8 cellular contexts compared by ENCODE assay signal in genomic region chr11:64343740-64344133, GRCh38. TPM values are rescaled to one million over a fixed set of nuclear protein-coding genes. Genes with fewer than 3 reads are reported as not detected.
A peak's percentile ranks its signal among the peaks of the same experiment; 100 is the strongest.
DNase-seq lines count a peak whose midpoint lies in the region; ATAC-seq and TF ChIP-seq lines count a peak whose summit lies in the region.
"Had no signal": no experiment of that assay in that cellular context is flagged by ENCODE, and none has a peak within 500 bp of the region (broad histone marks: within the 10 kb centered on the region; RNA-seq: fewer than 3 reads in every experiment).

No MANE protein-coding gene starts in this region.

- H3K27ac ChIP-seq in DND-41 (ENCODE audit: low read length): no peak overlapping the region
- H3K27ac ChIP-seq in HCT116 (ENCODE audit: low read depth, low read length): no peak overlapping the region

- no peak for TF ChIP-seq RAD21 in HCT116 (IDR thresholded peaks at IDR 0.05; ENCODE audit: low read depth)

- H3K9me3 Mint-ChIP-seq in activated naive CD4-positive, alpha-beta T cell treated with anti-CD3 and anti-CD28 coated beads, Interleukin-2, amount 50 U/mL, for 72 hours: no peaks in the 10 kb centered on the region

- DNase-seq in DND-41 (peak; percentile 38), HCT116 (ENCODE audit: low read depth, low spot score) (no peak), astrocyte of the hippocampus (ENCODE audit: low read depth, low spot score) (peak; percentile 20), lung microvascular endothelial cell (ENCODE audit: low read depth in 2 of 2) (peak; percentile 21 to 39), GM19238 (ENCODE audit: insufficient read length, low spot score) (no peak)
- no peak for DNase-seq in activated naive CD4-positive, alpha-beta T cell treated with anti-CD3 and anti-CD28 coated beads, Interleukin-2, amount 50 U/mL, for 72 hours (ENCODE audit: low spot score in 2 of 2)
- DNase-seq: stimulated activated CD8-positive, alpha-beta memory T cell treated with anti-CD3 and anti-CD28 coated beads, Interleukin-4, amount 100 ng/mL, for 48 hours had no signal

- H3K9me3 ChIP-seq in DND-41 (ENCODE audit: insufficient read depth, low read length, severe bottlenecking) (no peaks in the 10 kb centered on the region), HCT116 (ENCODE audit: control insufficient read depth in 1 of 2, insufficient read depth in 1 of 2, low read depth in 1 of 2, low read length in 2 of 2) (no peaks in the 10 kb centered on the region)

- H3K9me2 ChIP-seq in HCT116 (ENCODE audit: insufficient read depth): no peaks in the 10 kb centered on the region

- CTCF ChIA-PET in HCT116 (lab: Charles Lee): interaction anchor here (1.8 to 3.9 kb wide), 3 partner anchors 11 to 26 kb away, joined by 16 to 46 read pairs (median 27); partner anchors contain the start of genes PRDX5 and TRMT112

- TF ChIP-seq CTCF in DND-41 (IDR thresholded peaks at IDR 0.05; ENCODE audit: borderline replicate concordance, extremely low read depth, low read length, poor library complexity, severe bottlenecking) (peak; percentile 61), HCT116 (IDR thresholded peaks at IDR 0.05 in 2 of 3, conservative IDR thresholded peaks at IDR 0.05 in 1 of 3; ENCODE audit: borderline replicate concordance in 1 of 3, insufficient read depth in 1 of 3, low read depth in 2 of 3, low read length in 2 of 3) (peak in 2 of 3 experiments; percentile 35 to 55; a peak in 4 of 6 replicates)

- peaks cover 11% of the 10 kb centered on the region for H3K4me1 ChIP-seq in DND-41 (ENCODE audit: insufficient read depth, low read length)
- peaks cover 14 to 39% of the 10 kb centered on the region in 2 experiments for H3K4me1 ChIP-seq in HCT116 (ENCODE audit: control insufficient read depth in 1 of 2, insufficient read depth in 2 of 2, low read length in 2 of 2)

- H4K20me1 ChIP-seq in DND-41 (ENCODE audit: insufficient read depth, low read length) (no peaks in the 10 kb centered on the region; the same call in 1 of the 2 replicates), HCT116 (ENCODE audit: insufficient read depth) (no peaks in the 10 kb centered on the region)

- intact Hi-C loops in HCT116 (cut with micrococcal nuclease): loop anchor here (5.0 kb wide), 1 partner anchor 36 kb away; the partner anchor contains the start of gene ESRRA

- no peaks in the 10 kb centered on the region for H3K36me3 ChIP-seq in DND-41 (ENCODE audit: insufficient read depth, low read length)
- H3K36me3 ChIP-seq in HCT116 (ENCODE audit: control insufficient read depth in 1 of 2, insufficient read depth in 2 of 2, low read length in 2 of 2): no peaks in the 10 kb centered on the region

- RAD21 ChIA-PET in HCT116 (lab: Charles Lee; ENCODE audit: low non-redundant PET in 1 of 2, low total read pairs in 2 of 2, uncharacterized antibody in 2 of 2, unreplicated experiment in 2 of 2): interaction anchor here in 1 of 2 experiments (0.6 kb wide), 1 partner anchor 139 kb away, joined by 4 read pairs; no protein-coding TSS in a partner anchor

- H3K9ac ChIP-seq in DND-41 (ENCODE audit: low read depth, low read length): no peak overlapping the region
- H3K9ac ChIP-seq in HCT116 (ENCODE audit: low read length): no peak overlapping the region

- no peak overlapping the region for H2AFZ ChIP-seq in DND-41 (ENCODE audit: low read depth, low read length)
- H2AFZ ChIP-seq in HCT116 (ENCODE audit: low read depth, low read length, poor library complexity, severe bottlenecking): no peak overlapping the region

- ATAC-seq in DND-41 (ENCODE audit: insufficient read depth, low read depth) (no peak), HCT116 (0 out of 2 replicates have a peak, but pooled peaks have one; percentile 15), GM21576 (IDR thresholded peaks at IDR 0.05; ENCODE audit: unreplicated experiment) (no peak)
- ATAC-seq in activated naive CD4-positive, alpha-beta T cell treated with anti-CD3 and anti-CD28 coated beads, Interleukin-2, amount 50 U/mL, for 72 hours: no peak

- H3K79me2 ChIP-seq in DND-41 (ENCODE audit: insufficient read depth, low read length) (no peaks in the 10 kb centered on the region), HCT116 (ENCODE audit: insufficient read depth, low read length) (no peaks in the 10 kb centered on the region)

- H3K27ac Mint-ChIP-seq in activated naive CD4-positive, alpha-beta T cell treated with anti-CD3 and anti-CD28 coated beads, Interleukin-2, amount 50 U/mL, for 72 hours: no peak overlapping the region

- peaks cover 5 to 10% of the 10 kb centered on the region in 2 donors for H3K36me3 Mint-ChIP-seq in activated naive CD4-positive, alpha-beta T cell treated with anti-CD3 and anti-CD28 coated beads, Interleukin-2, amount 50 U/mL, for 72 hours

- POLR2A ChIA-PET in HCT116 (lab: Charles Lee): no interaction called here

- no peak overlapping the region for H3K4me3 ChIP-seq in DND-41 (ENCODE audit: low read depth in 1 of 2, low read length in 2 of 2)
- no peak overlapping the region for H3K4me3 ChIP-seq in HCT116 (replicated peaks in 1 of 2; ENCODE audit: low read depth in 1 of 2, low read length in 2 of 2)

- no TSS peak for BruUV-seq in HCT116 (replicated peaks; lab: Mats Ljungman, UMichigan)

- H3K27me3 ChIP-seq in DND-41 (ENCODE audit: insufficient read depth, low read length, poor library complexity) (no peaks in the 10 kb centered on the region), HCT116 (ENCODE audit: insufficient read depth, low read length) (no peaks in the 10 kb centered on the region)

- H3K4me2 ChIP-seq in DND-41 (ENCODE audit: insufficient read depth, low read length) (no peak overlapping the region), HCT116 (ENCODE audit: low read length) (no peak overlapping the region; the same call in 1 of the 2 replicates)

- TF ChIP-seq POLR2A in HCT116 (IDR thresholded peaks at IDR 0.05; ENCODE audit: borderline replicate concordance, extremely low read depth, insufficient read depth, insufficient read length): no peak

TF ChIP-seq in HCT116, 20 proteins besides CTCF, POLR2A, EP300 and RAD21 (continues in another document):
- no peak for TF ChIP-seq POLR2AphosphoS5 (IDR thresholded peaks at IDR 0.05; ENCODE audit: low read depth, low read length)
- TF ChIP-seq SP1 (IDR thresholded peaks at IDR 0.05; ENCODE audit: low read depth): no peak
- no peak for TF ChIP-seq CEBPB (IDR thresholded peaks at IDR 0.05; ENCODE audit: low read depth)
- TF ChIP-seq SIN3A (IDR thresholded peaks at IDR 0.05; ENCODE audit: low read depth): no peak
- no peak for TF ChIP-seq YY1 (IDR thresholded peaks at IDR 0.05; ENCODE audit: extremely low read depth, insufficient replicate concordance, low read depth, low read length)
- no peak for TF ChIP-seq EGR1 (IDR thresholded peaks at IDR 0.05; ENCODE audit: low read depth)
- TF ChIP-seq, protein P1, sequence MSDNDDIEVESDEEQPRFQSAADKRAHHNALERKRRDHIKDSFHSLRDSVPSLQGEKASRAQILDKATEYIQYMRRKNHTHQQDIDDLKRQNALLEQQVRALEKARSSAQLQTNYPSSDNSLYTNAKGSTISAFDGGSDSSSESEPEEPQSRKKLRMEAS (IDR thresholded peaks at IDR 0.05): no peak
- no peak for TF ChIP-seq SRF (IDR thresholded peaks at IDR 0.05; ENCODE audit: low read depth)
- TF ChIP-seq, protein P2, sequence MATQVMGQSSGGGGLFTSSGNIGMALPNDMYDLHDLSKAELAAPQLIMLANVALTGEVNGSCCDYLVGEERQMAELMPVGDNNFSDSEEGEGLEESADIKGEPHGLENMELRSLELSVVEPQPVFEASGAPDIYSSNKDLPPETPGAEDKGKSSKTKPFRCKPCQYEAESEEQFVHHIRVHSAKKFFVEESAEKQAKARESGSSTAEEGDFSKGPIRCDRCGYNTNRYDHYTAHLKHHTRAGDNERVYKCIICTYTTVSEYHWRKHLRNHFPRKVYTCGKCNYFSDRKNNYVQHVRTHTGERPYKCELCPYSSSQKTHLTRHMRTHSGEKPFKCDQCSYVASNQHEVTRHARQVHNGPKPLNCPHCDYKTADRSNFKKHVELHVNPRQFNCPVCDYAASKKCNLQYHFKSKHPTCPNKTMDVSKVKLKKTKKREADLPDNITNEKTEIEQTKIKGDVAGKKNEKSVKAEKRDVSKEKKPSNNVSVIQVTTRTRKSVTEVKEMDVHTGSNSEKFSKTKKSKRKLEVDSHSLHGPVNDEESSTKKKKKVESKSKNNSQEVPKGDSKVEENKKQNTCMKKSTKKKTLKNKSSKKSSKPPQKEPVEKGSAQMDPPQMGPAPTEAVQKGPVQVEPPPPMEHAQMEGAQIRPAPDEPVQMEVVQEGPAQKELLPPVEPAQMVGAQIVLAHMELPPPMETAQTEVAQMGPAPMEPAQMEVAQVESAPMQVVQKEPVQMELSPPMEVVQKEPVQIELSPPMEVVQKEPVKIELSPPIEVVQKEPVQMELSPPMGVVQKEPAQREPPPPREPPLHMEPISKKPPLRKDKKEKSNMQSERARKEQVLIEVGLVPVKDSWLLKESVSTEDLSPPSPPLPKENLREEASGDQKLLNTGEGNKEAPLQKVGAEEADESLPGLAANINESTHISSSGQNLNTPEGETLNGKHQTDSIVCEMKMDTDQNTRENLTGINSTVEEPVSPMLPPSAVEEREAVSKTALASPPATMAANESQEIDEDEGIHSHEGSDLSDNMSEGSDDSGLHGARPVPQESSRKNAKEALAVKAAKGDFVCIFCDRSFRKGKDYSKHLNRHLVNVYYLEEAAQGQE (IDR thresholded peaks at IDR 0.05; ENCODE audit: low read depth): no peak

RNA-seq across cellular contexts. Expression of gene CCDC88B, which starts 3.7 kb away (rescaled TPM):
- total RNA-seq in HCT116 (2021; ENCODE audit: unreplicated experiment) (14.7 TPM), lung microvascular endothelial cell (0.79 and 1.7 TPM in 2 replicates)
- polyA plus RNA-seq in HCT116 (2012): 18.7 and 19.8 TPM in 2 replicates
- total RNA-seq in activated naive CD4-positive, alpha-beta T cell treated with anti-CD3 and anti-CD28 coated beads, Interleukin-2, amount 50 U/mL, for 72 hours: 100 to 1,000 TPM in 1 of 2 donors, 10 to 100 TPM in 1; 75.0 to 103 TPM

RNA-seq across cellular contexts. Expression of gene RPS6KA4, which starts 15.2 kb away (rescaled TPM):
- 67.3 TPM for total RNA-seq in HCT116 (2021; ENCODE audit: unreplicated experiment)
- 47.4 and 53.2 TPM in 2 replicates for polyA plus RNA-seq in HCT116 (2012)
- 21.4 and 24.8 TPM in 2 replicates for total RNA-seq in lung microvascular endothelial cell
- 10 to 100 TPM; 23.2 to 23.8 TPM for total RNA-seq in activated naive CD4-positive, alpha-beta T cell treated with anti-CD3 and anti-CD28 coated beads, Interleukin-2, amount 50 U/mL, for 72 hours

RNA-seq across cellular contexts. Expression of gene PRDX5, which starts 25.8 kb away (rescaled TPM):
- total RNA-seq in HCT116 (2021; ENCODE audit: unreplicated experiment) (267 TPM), lung microvascular endothelial cell (217 and 266 TPM in 2 replicates)
- 452 and 454 TPM in 2 replicates for polyA plus RNA-seq in HCT116 (2012)
- 100 to 1,000 TPM; 131 to 152 TPM for total RNA-seq in activated naive CD4-positive, alpha-beta T cell treated with anti-CD3 and anti-CD28 coated beads, Interleukin-2, amount 50 U/mL, for 72 hours

RNA-seq across cellular contexts. Expression of gene TRMT112, which starts 26.4 kb away (rescaled TPM):
- total RNA-seq in HCT116 (2021; ENCODE audit: unreplicated experiment) (328 TPM), lung microvascular endothelial cell (189 and 190 TPM in 2 replicates)
- polyA plus RNA-seq in HCT116 (2012): 348 and 366 TPM in 2 replicates
- total RNA-seq in activated naive CD4-positive, alpha-beta T cell treated with anti-CD3 and anti-CD28 coated beads, Interleukin-2, amount 50 U/mL, for 72 hours: 100 to 1,000 TPM; 198 to 213 TPM

RNA-seq across cellular contexts. Expression of gene ESRRA, which starts 38.4 kb away (rescaled TPM):
- total RNA-seq in HCT116 (2021; ENCODE audit: unreplicated experiment): 62.7 TPM
- 37.8 and 43.4 TPM in 2 replicates for polyA plus RNA-seq in HCT116 (2012)
- 33.8 and 53.6 TPM in 2 replicates for total RNA-seq in lung microvascular endothelial cell
- 10 to 100 TPM; 33.6 to 48.1 TPM for total RNA-seq in activated naive CD4-positive, alpha-beta T cell treated with anti-CD3 and anti-CD28 coated beads, Interleukin-2, amount 50 U/mL, for 72 hours

Comparison
In these comparisons a context has a peak if more than half of its experiments do, and no peak if none do; other contexts are left out.
1. DNase-seq: peak in DND-41 (single experiment), astrocyte of the hippocampus (single experiment) and lung microvascular endothelial cell (2 of 2); none in HCT116 (single experiment), GM19238 (single experiment) and activated naive CD4-positive, alpha-beta T cell treated with anti-CD3 and anti-CD28 coated beads, Interleukin-2, amount 50 U/mL, for 72 hours (0 of 2).